28 cellular contexts compared by ENCODE assay signal in the genomic region with DNA sequence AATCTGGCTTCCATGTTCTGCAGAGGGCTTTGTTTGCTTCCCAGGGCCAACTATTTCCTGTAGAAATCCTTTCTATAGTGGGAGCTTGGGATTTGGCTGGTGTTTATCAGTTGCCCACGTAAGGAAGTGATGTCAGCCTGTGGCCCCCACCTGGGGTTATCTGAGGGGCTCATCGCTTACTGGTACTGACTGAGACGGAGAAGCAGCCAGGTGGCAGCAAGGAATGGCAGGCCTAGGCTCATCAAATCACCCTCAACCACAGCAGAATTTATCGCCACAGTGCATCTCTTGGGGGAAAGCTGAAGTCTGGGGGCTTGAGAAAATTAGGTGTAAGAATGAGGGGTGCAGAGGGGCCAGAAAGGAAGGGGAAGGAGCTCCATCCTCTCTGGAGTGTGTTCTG. TPM values are rescaled to one million over a fixed set of nuclear protein-coding genes. Genes with fewer than 3 reads are reported as not detected.
DNase-seq lines count a peak whose midpoint lies in the region; ATAC-seq, FAIRE-seq and TF ChIP-seq lines count a peak whose summit lies in the region.
"Had no signal": no experiment of that assay in that cellular context is flagged by ENCODE, and none has a peak within 500 bp of the region (broad histone marks: within the 10 kb centered on the region; RNA-seq: fewer than 3 reads in every experiment).

No MANE protein-coding gene starts in this region.

- TF ChIP-seq RAD21 in K562 (CRISPR knock-in tag; conservative IDR thresholded peaks at IDR 0.05 in 1 of 2, IDR thresholded peaks at IDR 0.05 in 1 of 2): no peak

- no peak for ATAC-seq in K562
- no peak for ATAC-seq in HG02938 (IDR thresholded peaks at IDR 0.05; ENCODE audit: unreplicated experiment)

- no peaks in the 10 kb centered on the region for H3F3A ChIP-seq in neural progenitor cell (ENCODE audit: low read depth)

- no peaks in the 10 kb centered on the region for H3K79me2 ChIP-seq in K562 (ENCODE audit: control insufficient read depth, insufficient read depth, low read length)
- no peaks in the 10 kb centered on the region for H3K79me2 ChIP-seq in neural progenitor cell (ENCODE audit: low read depth)

- H3K4me1 ChIP-seq in K562 (replicated peaks in 1 of 2; ENCODE audit: control insufficient read depth in 2 of 2, insufficient read depth in 2 of 2, low read length in 2 of 2) (peaks cover 0 to 4% of the 10 kb centered on the region in 2 experiments; a peak in 1 of 5 replicates), neural progenitor cell (no peaks in the 10 kb centered on the region)
- H3K4me1 ChIP-seq: Caco-2, SJSA1 had no signal

- H3K4me3 ChIP-seq in K562: no peak overlapping the region
- H3K4me3 ChIP-seq in neural progenitor cell: no peak overlapping the region
- H3K4me3 ChIP-seq: PC-9, SJSA1 had no signal

- DNase-seq in K562 (ENCODE audit: extremely low read depth in 1 of 4, low spot score in 3 of 4): no peak
- DNase-seq in neural progenitor cell (ENCODE audit: low spot score): no peak
- no peak for DNase-seq in NCI-H146 (lab: John Stamatoyannopoulos, UW)
- no peak for DNase-seq in mesenteric fat pad (ENCODE audit: low spot score)
- no peak for DNase-seq in cardiac septum (ENCODE audit: low spot score)
- DNase-seq: C1 segment of cervical spinal cord; Caco-2; CD4-positive, alpha-beta memory T cell; DMS79; HCEC 1CT; IMR-90; Karpas-422; NCI-H1092 treated with DMSO at 0.1 percent for 48 hours; NCI-H1436; NCI-H1930; NCI-H2107; NCI-H524; NCI-H748 treated with DMSO at 0.1 percent for 48 hours; PC-9; Right ventricle myocardium superior; RPMI8226 had no signal

- H3K27ac ChIP-seq in KOPT-K1 (ENCODE audit: low read depth, low read length, poor library complexity, severe bottlenecking) (peak overlapping the region; percentile 86), K562 (ENCODE audit: extremely low read depth, low read depth, low read length) (no peak overlapping the region), neural progenitor cell (no peak overlapping the region)
- H3K27ac ChIP-seq: PC-9, SJSA1 had no signal

- WGBS in K562 (ENCODE audit: insufficient coverage, low coverage, missing lambda C conversion rate): 10% methylated on average over 4 of the region's 4 CpGs

- H3K27ac Mint-ChIP-seq in neural progenitor cell: no peak overlapping the region

- H3K4me3 Mint-ChIP-seq in neural progenitor cell: no peak overlapping the region

- POLR2A ChIA-PET in K562 (lab: Yijun Ruan, JAX): no interaction called here

- no peaks in the 10 kb centered on the region for H3K9me1 ChIP-seq in K562 (ENCODE audit: control insufficient read depth, insufficient read depth, low read length)

- in situ Hi-C loops in K562 (cut with MboI): no loop called here

- H2AFZ ChIP-seq in K562 (ENCODE audit: low read depth, low read length): no peak overlapping the region
- peak overlapping the region; percentile 40 for H2AFZ ChIP-seq in neural progenitor cell (replicated peaks)
- H2AFZ ChIP-seq: PC-9 had no signal

- TF ChIP-seq POLR2A in K562 (conservative IDR thresholded peaks at IDR 0.05): no peak

- H3K4me2 ChIP-seq in K562 (ENCODE audit: insufficient read depth, low read length): no peak overlapping the region
- H3K4me2 ChIP-seq in neural progenitor cell: no peak overlapping the region
- H3K4me2 ChIP-seq: PC-9 had no signal

- peaks cover 14% of the 10 kb centered on the region for H3K36me3 ChIP-seq in KOPT-K1 (ENCODE audit: insufficient read depth, low read length)
- H3K36me3 ChIP-seq in K562 (ENCODE audit: control insufficient read depth, insufficient read depth, low read length): no peaks in the 10 kb centered on the region
- no peaks in the 10 kb centered on the region for H3K36me3 ChIP-seq in neural progenitor cell
- H3K36me3 ChIP-seq: SJSA1 had no signal

- TF ChIP-seq CTCF in K562 (IDR thresholded peaks at IDR 0.05 in 2 of 3, conservative IDR thresholded peaks at IDR 0.05 in 1 of 3; ENCODE audit: insufficient read depth in 2 of 3, low read depth in 1 of 3, low read length in 3 of 3): no peak
- no peak for TF ChIP-seq CTCF in neural progenitor cell (IDR thresholded peaks at IDR 0.05)

- H3K9ac ChIP-seq in K562 (ENCODE audit: insufficient read depth in 1 of 2, low read depth in 2 of 2, low read length in 2 of 2) (no peak overlapping the region), neural progenitor cell (no peak overlapping the region)

- H3K27me3 Mint-ChIP-seq in neural progenitor cell (ENCODE audit: insufficient read depth, low read depth): no peaks in the 10 kb centered on the region

- H3K9me3 ChIP-seq in KOPT-K1 (ENCODE audit: insufficient read depth, low read length, poor library complexity, severe bottlenecking) (no peaks in the 10 kb centered on the region), K562 (replicated peaks; ENCODE audit: control insufficient read depth, insufficient read depth, low read depth, low read length) (no peaks in the 10 kb centered on the region), neural progenitor cell (ENCODE audit: low read depth) (no peaks in the 10 kb centered on the region)
- H3K9me3 ChIP-seq: Caco-2, SJSA1 had no signal

- no peaks in the 10 kb centered on the region for H3K9me3 Mint-ChIP-seq in neural progenitor cell

- FAIRE-seq in K562 (lab: Jason Lieb, UNC): no peak
- FAIRE-seq: GM12892, GM19239 had no signal

- no peaks in the 10 kb centered on the region for H3K36me3 Mint-ChIP-seq in neural progenitor cell
- H3K36me3 Mint-ChIP-seq: CD4-positive, alpha-beta memory T cell had no signal

- CTCF ChIA-PET in K562 (lab: Yijun Ruan, JAX; ENCODE audit: low intra/inter-chr PET ratio): no interaction called here

- no peak for TF ChIP-seq EP300 in K562 (IDR thresholded peaks at IDR 0.05; ENCODE audit: low read length)

- no TSS peak for BruUV-seq in K562 (replicated peaks; lab: Mats Ljungman, UMichigan)

- H4K20me1 ChIP-seq in K562 (replicated peaks; ENCODE audit: control insufficient read depth, insufficient read depth, low read length) (no peaks in the 10 kb centered on the region), neural progenitor cell (ENCODE audit: low read depth) (no peaks in the 10 kb centered on the region)

- peaks cover 0 to 14% of the 10 kb centered on the region in 2 experiments; a peak in 3 of 5 replicates for H3K27me3 ChIP-seq in K562 (ENCODE audit: control insufficient read depth in 2 of 2, insufficient read depth in 2 of 2, low read length in 2 of 2)
- no peaks in the 10 kb centered on the region for H3K27me3 ChIP-seq in neural progenitor cell
- H3K27me3 ChIP-seq: SJSA1 had no signal

- H3K4me1 Mint-ChIP-seq in neural progenitor cell: no peaks in the 10 kb centered on the region

- intact Hi-C loops in K562 (cut with micrococcal nuclease): no loop called here
- intact Hi-C loops in cardiac septum (cut with DNase I): no loop called here

TF ChIP-seq in K562, 482 proteins besides CTCF, POLR2A, EP300 and RAD21 (continues in another document):
- TF ChIP-seq CREM (IDR thresholded peaks at IDR 0.05; ENCODE audit: low read depth): 0 out of 2 replicates have a peak, but pooled peaks have one; percentile 14

RNA-seq across cellular contexts. Expression of gene CCR9, which starts 14.5 kb away (rescaled TPM):
- total RNA-seq in K562 (2011; cell fraction: chromatin; rRNA removed; ENCODE audit: low replicate concordance): not detected in 2 replicates
- not detected in 2 replicates for total RNA-seq in K562 (2011; cell fraction: nucleolus; rRNA removed)
- not detected in 2 replicates for total RNA-seq in K562 (2011; cell fraction: nucleoplasm; rRNA removed)
- not detected in 2 replicates for total RNA-seq in K562 (2014; rRNA removed)
- total RNA-seq in K562 (2014; rRNA removed; fragmentation: Illumina TruSeq; extraction: Trizol): not detected in 2 replicates
- not detected in 2 replicates for total RNA-seq in K562 (2015; rRNA removed; fragmentation: Illumina TruSeq; extraction: Trizol)
- not detected in 2 replicates for total RNA-seq in K562 (2021)
- not detected in 2 replicates for polyA plus RNA-seq in K562 (2011; rRNA removed)
- not detected in 2 replicates for polyA plus RNA-seq in K562 (2011; cell fraction: cytosol; rRNA removed)
- polyA plus RNA-seq in K562 (2011; cell fraction: nucleus; rRNA removed): not detected in 2 replicates
- polyA plus RNA-seq in K562 (2012): 0.07 TPM in 1 of 2 replicates, not detected in the other
- not detected in 2 replicates for polyA plus RNA-seq in K562 (2014; fragmentation: Illumina TruSeq; extraction: Trizol)
- polyA plus RNA-seq in K562 (2014; fragmentation: Nextera tagmentation; extraction: Ambion mirVana): not detected
- polyA plus RNA-seq in K562 (2014; rRNA removed): not detected in 2 replicates
- not detected in 2 replicates for polyA minus RNA-seq in K562 (2011; rRNA and poly(A)+ RNA removed)
- not detected in 2 replicates for polyA minus RNA-seq in K562 (2011; cell fraction: cytosol; rRNA and poly(A)+ RNA removed)
- polyA minus RNA-seq in K562 (2011; cell fraction: nucleus; rRNA and poly(A)+ RNA removed): not detected in 2 replicates
- not detected in 2 replicates for total RNA-seq in neural progenitor cell (ENCODE audit: low replicate concordance)
- not detected for total RNA-seq in mesenteric fat pad
- not detected for total RNA-seq in cardiac septum
- total RNA-seq: A673, Caco-2, IMR-90, M059J, PC-9, Right ventricle myocardium superior, SJSA1 had no signal
- polyA plus RNA-seq: IMR-90 had no signal

RNA-seq across cellular contexts. Expression of gene LZTFL1, which starts 29.9 kb away (rescaled TPM):
- total RNA-seq in K562 (2011; cell fraction: chromatin; rRNA removed; ENCODE audit: low replicate concordance): 9.0 and 14.3 TPM in 2 replicates
- 3.3 TPM in 2 replicates for total RNA-seq in K562 (2011; cell fraction: nucleolus; rRNA removed)
- 5.9 and 10.1 TPM in 2 replicates for total RNA-seq in K562 (2011; cell fraction: nucleoplasm; rRNA removed)
- total RNA-seq in K562 (2014; rRNA removed) (10.0 and 11.7 TPM in 2 replicates), K562 (2014; rRNA removed; fragmentation: Illumina TruSeq; extraction: Trizol) (13.9 and 15.4 TPM in 2 replicates), K562 (2015; rRNA removed; fragmentation: Illumina TruSeq; extraction: Trizol) (11.0 and 13.1 TPM in 2 replicates), K562 (2021) (15.3 TPM in 2 replicates), neural progenitor cell (ENCODE audit: low replicate concordance) (19.0 and 22.5 TPM in 2 replicates), mesenteric fat pad (10.2 TPM), cardiac septum (6.0 TPM)
- polyA plus RNA-seq in K562 (2011; rRNA removed) (30.2 and 33.7 TPM in 2 replicates), K562 (2014; fragmentation: Illumina TruSeq; extraction: Trizol) (21.1 and 21.8 TPM in 2 replicates), K562 (2014; fragmentation: Nextera tagmentation; extraction: Ambion mirVana) (10 to 100 TPM; 10.7 to 17.3 TPM), K562 (2014; rRNA removed) (15.1 and 15.8 TPM in 2 replicates)
- polyA plus RNA-seq in K562 (2011; cell fraction: cytosol; rRNA removed): 8.8 and 17.2 TPM in 2 replicates
- 13.9 and 31.2 TPM in 2 replicates for polyA plus RNA-seq in K562 (2011; cell fraction: nucleus; rRNA removed)
- polyA plus RNA-seq in K562 (2012): 10.9 and 29.7 TPM in 2 replicates
- polyA minus RNA-seq in K562 (2011; rRNA and poly(A)+ RNA removed): 17.5 and 22.8 TPM in 2 replicates
- 7.3 and 12.4 TPM in 2 replicates for polyA minus RNA-seq in K562 (2011; cell fraction: cytosol; rRNA and poly(A)+ RNA removed)
- polyA minus RNA-seq in K562 (2011; cell fraction: nucleus; rRNA and poly(A)+ RNA removed): 4.8 and 10.7 TPM in 2 replicates
